Comparison of ENCODE assay signal across 11 cellular contexts in the genomic region with DNA sequence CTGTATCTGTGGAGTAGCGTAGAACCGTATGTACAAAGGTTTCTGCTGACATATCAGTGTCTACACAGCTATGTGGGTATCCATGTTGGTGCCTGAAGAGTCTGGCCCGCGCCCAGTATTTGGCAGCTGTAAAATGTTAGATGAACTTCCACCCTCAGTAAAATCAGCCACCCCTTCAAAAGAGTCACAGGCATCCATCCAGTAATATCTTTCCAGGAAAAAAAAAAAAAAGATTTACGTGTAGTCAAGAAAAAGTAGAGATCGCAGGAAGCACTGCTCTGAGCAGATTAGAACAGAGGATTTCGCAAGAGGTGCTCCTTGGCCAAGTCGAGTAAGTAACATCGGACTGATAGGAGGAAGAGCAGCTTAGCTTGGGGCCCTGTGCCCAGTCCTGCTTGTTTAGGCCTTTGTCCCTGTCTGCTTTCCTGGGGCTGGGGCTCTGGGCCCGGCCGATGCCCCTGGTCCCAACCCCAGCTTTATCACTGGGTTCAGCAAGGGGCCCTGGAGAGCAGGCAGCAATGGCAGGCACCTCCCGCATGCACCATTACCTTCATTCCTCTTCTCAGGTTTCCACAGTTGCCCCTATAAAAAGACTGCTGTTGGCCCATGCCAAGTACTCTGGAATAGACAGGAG. TPM values are rescaled to one million over a fixed set of nuclear protein-coding genes. Genes with fewer than 3 reads are reported as not detected.
DNase-seq lines count a peak whose midpoint lies in the region; ATAC-seq and TF ChIP-seq lines count a peak whose summit lies in the region.
"Had no signal": no experiment of that assay in that cellular context is flagged by ENCODE, and none has a peak within 500 bp of the region (broad histone marks: within the 10 kb centered on the region; RNA-seq: fewer than 3 reads in every experiment).

No MANE protein-coding gene starts in this region.

- no peak overlapping the region for H3K9ac ChIP-seq in mammary epithelial cell (ENCODE audit: insufficient read depth, low read length)

- POLR2A ChIA-PET in MCF 10A (lab: Yijun Ruan, JAX) = interaction anchor here (0.7 kb wide), 1 partner anchor 671 kb away, joined by 3 read pairs; no protein-coding TSS in a partner anchor

- no peak overlapping the region for H3K4me3 ChIP-seq in mammary epithelial cell (replicated peaks in 1 of 3; ENCODE audit: insufficient read depth in 1 of 3, low read depth in 2 of 3, low read length in 3 of 3)
- H3K4me3 ChIP-seq in epithelial cell of esophagus (ENCODE audit: low read length) = no peak overlapping the region
- H3K4me3 ChIP-seq in mucosa of descending colon = no peak overlapping the region
- H3K4me3 ChIP-seq in uterus = no peak overlapping the region

- no peaks in the 10 kb centered on the region for H4K20me1 ChIP-seq in mammary epithelial cell (ENCODE audit: insufficient read depth, low read length)

- no peaks in the 10 kb centered on the region for H3K36me3 Mint-ChIP-seq in MCF 10A (ENCODE audit: insufficient read depth, unreplicated experiment)
- H3K36me3 Mint-ChIP-seq: activated naive CD8-positive, alpha-beta T cell; natural killer cell had no signal

- CTCF ChIA-PET in MCF 10A (lab: Yijun Ruan, JAX) (no interaction called here), mammary epithelial cell (lab: Charles Lee; ENCODE audit: low non-redundant PET) (no interaction called here)

- H3K9me3 Mint-ChIP-seq in MCF 10A (ENCODE audit: unreplicated experiment) = no peaks in the 10 kb centered on the region
- H3K9me3 Mint-ChIP-seq: natural killer cell had no signal

- H3K9me3 ChIP-seq in mammary epithelial cell (replicated peaks; ENCODE audit: insufficient read depth, low read length) = no peaks in the 10 kb centered on the region
- no peaks in the 10 kb centered on the region for H3K9me3 ChIP-seq in mucosa of descending colon
- H3K9me3 ChIP-seq in uterus = peaks cover 0 to 3% of the 10 kb centered on the region in 2 donors

- H3K27ac ChIP-seq in mammary epithelial cell (ENCODE audit: insufficient read depth, low read depth, low read length) (no peak overlapping the region), uterus (peak overlapping the region; percentile 60 to 64)
- H3K27ac ChIP-seq: VCaP had no signal

- dilution Hi-C loops in mammary epithelial cell (cut with HindIII; ENCODE audit: low sequenced_read_pairs) = no loop called here

- H3K27me3 ChIP-seq in mammary epithelial cell (ENCODE audit: insufficient read depth, low read length) (no peaks in the 10 kb centered on the region), uterus (no peaks in the 10 kb centered on the region)

- 51% methylated on average over 11 of the region's 12 CpGs for WGBS in mammary epithelial cell (ENCODE audit: low coverage, missing lambda C conversion rate)

- no peak overlapping the region for H3K27ac Mint-ChIP-seq in MCF 10A (ENCODE audit: low read depth, unreplicated experiment)
- H3K27ac Mint-ChIP-seq: activated naive CD8-positive, alpha-beta T cell; natural killer cell had no signal

- intact Hi-C loops in MCF 10A (cut with micrococcal nuclease) = no loop called here
- intact Hi-C loops in mammary epithelial cell (cut with micrococcal nuclease) = no loop called here
- intact Hi-C loops in mucosa of descending colon (cut with DNase I, micrococcal nuclease) = no loop called here
- intact Hi-C loops in uterus (cut with DNase I; ENCODE audit: low total_unique reads) = no loop called here

- H3K36me3 ChIP-seq in mammary epithelial cell (ENCODE audit: insufficient read depth, low read length) = no peaks in the 10 kb centered on the region
- no peaks in the 10 kb centered on the region for H3K36me3 ChIP-seq in mucosa of descending colon (ENCODE audit: low read depth)
- H3K36me3 ChIP-seq in uterus = no peaks in the 10 kb centered on the region

- H3K4me3 Mint-ChIP-seq in MCF 10A (ENCODE audit: unreplicated experiment) = no peak overlapping the region
- H3K4me3 Mint-ChIP-seq: activated naive CD8-positive, alpha-beta T cell; natural killer cell had no signal

- ATAC-seq in mucosa of descending colon (peak; percentile 59), HG02571 (IDR thresholded peaks at IDR 0.05; ENCODE audit: unreplicated experiment) (no peak)

- no peak for TF ChIP-seq POLR2A in uterus (IDR thresholded peaks at IDR 0.05)

- no peaks in the 10 kb centered on the region for H3K27me3 Mint-ChIP-seq in MCF 10A (ENCODE audit: insufficient read depth, unreplicated experiment)

- no TSS peak for BruUV-seq in MCF 10A (replicated peaks; lab: Mats Ljungman, UMichigan)
- BruUV-seq in mammary epithelial cell (replicated peaks; lab: Mats Ljungman, UMichigan) = no TSS peak

- in situ Hi-C loops in mammary epithelial cell (cut with MboI; ENCODE audit: low sequenced_read_pairs in 2 of 2) = no loop called here

- TF ChIP-seq CTCF in MCF 10A (IDR thresholded peaks at IDR 0.05; ENCODE audit: unreplicated experiment) = no peak
- TF ChIP-seq CTCF in mammary epithelial cell (conservative IDR thresholded peaks at IDR 0.05 in 1 of 2, IDR thresholded peaks at IDR 0.05 in 1 of 2; ENCODE audit: extremely low read depth in 1 of 2, insufficient read depth in 1 of 2, low read depth in 1 of 2, low read length in 2 of 2) = no peak
- no peak for TF ChIP-seq CTCF in epithelial cell of esophagus (IDR thresholded peaks at IDR 0.05; ENCODE audit: insufficient read depth, low read depth, low read length, missing control alignments)
- TF ChIP-seq CTCF in mucosa of descending colon (IDR thresholded peaks at IDR 0.05) = no peak
- no peak for TF ChIP-seq CTCF in uterus (IDR thresholded peaks at IDR 0.05)

- DNase-seq in MCF 10A (ENCODE audit: unreplicated experiment) (peak; percentile 55), mammary epithelial cell (no peak), epithelial cell of esophagus (ENCODE audit: low read depth) (peak; percentile 21), mucosa of descending colon (peak in 1 of 3 donors; percentile 32), uterus (peak; percentile 79 to 88), putamen (ENCODE audit: low spot score) (no peak)
- DNase-seq in stimulated activated CD4-positive, alpha-beta T cell treated with anti-CD3 and anti-CD28 coated beads, Interleukin-1b, Interleukin-23, amount 100 ng/mL, for 48 hours = no peak
- DNase-seq: natural killer cell had no signal

- no peaks in the 10 kb centered on the region for H3K79me2 ChIP-seq in mammary epithelial cell (ENCODE audit: insufficient read depth, low read length)

- H2AFZ ChIP-seq in mammary epithelial cell (ENCODE audit: low read depth, low read length) = no peak overlapping the region

- no peaks in the 10 kb centered on the region for H3K4me1 ChIP-seq in mammary epithelial cell (ENCODE audit: insufficient read depth, low read length)
- no peaks in the 10 kb centered on the region for H3K4me1 ChIP-seq in mucosa of descending colon (ENCODE audit: low read depth)
- peaks cover 0 to 6% of the 10 kb centered on the region in 2 donors for H3K4me1 ChIP-seq in uterus

- peaks cover 41% of the 10 kb centered on the region for H3K4me1 Mint-ChIP-seq in MCF 10A (ENCODE audit: insufficient read depth, unreplicated experiment)

- no peak overlapping the region for H3K4me2 ChIP-seq in mammary epithelial cell (ENCODE audit: insufficient read depth, low read depth, low read length)

RNA-seq across cellular contexts. Expression of gene DAPK1, which starts 21.2 kb away (rescaled TPM):
- 19.7 and 35.7 TPM in 2 replicates for total RNA-seq in MCF 10A (2022)
- 10 to 100 TPM; 17.1 to 33.3 TPM for total RNA-seq in mammary epithelial cell
- polyA plus RNA-seq in mammary epithelial cell = 3.7 TPM
- 18.0 TPM for polyA minus RNA-seq in mammary epithelial cell
- 10 to 100 TPM; 22.2 to 98.7 (median 25.9) TPM for total RNA-seq in mucosa of descending colon
- 10 to 100 TPM; 19.1 to 44.8 (median 40.4) TPM for total RNA-seq in uterus

Comparison
In these comparisons a context has a peak if more than half of its experiments do, and no peak if none do; other contexts are left out.
1. DNase-seq: peak in MCF 10A (single experiment), epithelial cell of esophagus (single experiment) and uterus (2 of 2); none in mammary epithelial cell (single experiment), stimulated activated CD4-positive, alpha-beta T cell treated with anti-CD3 and anti-CD28 coated beads, Interleukin-1b, Interleukin-23, amount 100 ng/mL, for 48 hours (single experiment) and putamen (single experiment).